In genomic region chr20:43392561-43392960, GRCh38 we compare ENCODE assay signal across 9 cellular contexts.
"Had no signal": no experiment of that assay in that cellular context is flagged by ENCODE, and none has a peak within 500 bp of the region (broad histone marks: within the 10 kb centered on the region; RNA-seq: fewer than 3 reads in every experiment).

No MANE protein-coding gene starts in this region.

- H2AFZ ChIP-seq: GM23248 had no signal

- H3K27ac Mint-ChIP-seq: HFFc6, IgD-negative memory B cell had no signal

- H3K9ac ChIP-seq: GM23248 had no signal

- H3K9me3 Mint-ChIP-seq: HFFc6 had no signal

- H3K36me3 ChIP-seq: HAP-1 had no signal

- ATAC-seq: HCT116, HepG2 had no signal

- H3K9me3 ChIP-seq: HAP-1 had no signal

- H3K4me3 Mint-ChIP-seq: HFFc6, IgD-negative memory B cell had no signal

- H3K4me1 ChIP-seq: HAP-1 had no signal

- H3K27ac ChIP-seq: GM23248, HL-60 had no signal

- DNase-seq: GM23248, GOT3, H7, HFFc6 had no signal

- H3K4me3 ChIP-seq: GM23248, HAP-1 had no signal
